ENCODE assay signal across 14 cellular contexts in genomic region chr1:201426395-201427310, GRCh38. TPM values are rescaled to one million over a fixed set of nuclear protein-coding genes. Genes with fewer than 3 reads are reported as not detected.
DNase-seq lines count a peak whose midpoint lies in the region; ATAC-seq, FAIRE-seq and TF ChIP-seq lines count a peak whose summit lies in the region.
"Had no signal": no experiment of that assay in that cellular context is flagged by ENCODE, and none has a peak within 500 bp of the region (broad histone marks: within the 10 kb centered on the region; RNA-seq: fewer than 3 reads in every experiment).

No MANE protein-coding gene starts in this region.

- H3K18ac ChIP-seq in H1 (ENCODE audit: extremely low read depth, low read length), result no peak overlapping the region

- no peak overlapping the region for H2BK120ac ChIP-seq in H1 (replicated peaks; ENCODE audit: low read depth, low read length)

- CTCF ChIA-PET in H1 (lab: Charles Lee; ENCODE audit: partially characterized antibody), result interaction anchor here (1.0 to 4.3 kb wide), 8 partner anchors 9 to 131 kb away, joined by 3 to 19 read pairs (median 6); no protein-coding TSS in a partner anchor

- no peak for TF ChIP-seq EP300 in H1 (IDR thresholded peaks at IDR 0.05; ENCODE audit: borderline replicate concordance in 1 of 2, low read depth in 2 of 2, low read length in 2 of 2)

- FAIRE-seq in H1 (lab: Jason Lieb, UNC) (no peak), RCC 7860 (lab: Jason Lieb, UNC) (no peak)

- H3K4ac ChIP-seq in H1 (replicated peaks; ENCODE audit: insufficient read length, low read depth, low read length), result no peak overlapping the region

- no peak overlapping the region for H2BK15ac ChIP-seq in H1 (ENCODE audit: low read length)

- no peak overlapping the region for H3K4me3 ChIP-seq in H1 (ENCODE audit: extremely low read depth in 1 of 4, insufficient read depth in 2 of 4, low read depth in 3 of 4, low read length in 4 of 4)
- H3K4me3 ChIP-seq: GM23248 had no signal

- TF ChIP-seq CTCF in H1 (IDR thresholded peaks at IDR 0.05; ENCODE audit: control extremely low read depth in 1 of 3, insufficient read depth in 1 of 3, low read depth in 1 of 3, low read length in 3 of 3), result no peak

- H2BK20ac ChIP-seq in H1 (ENCODE audit: low read length), result no peak overlapping the region

- WGBS in H1 (ENCODE audit: extremely low coverage in 1 of 2, insufficient coverage in 1 of 2, insufficient read length in 1 of 2, insufficient replicate concordance in 2 of 2, low coverage in 1 of 2, low lambda C conversion rate in 2 of 2, missing lambda C conversion rate in 1 of 2), 2 experiments, result 89% methylated on average over 14 of the region's 17 CpGs; no CpG with 5 or more reads in 1 of the 2 experiments

- no peak overlapping the region for H3K14ac ChIP-seq in H1 (ENCODE audit: insufficient read length)

- no peak for TF ChIP-seq RAD21 in H1 (IDR thresholded peaks at IDR 0.05 in 1 of 2, conservative IDR thresholded peaks at IDR 0.05 in 1 of 2; ENCODE audit: low read depth in 2 of 2, low read length in 2 of 2)

- H3K9me3 ChIP-seq in H1 (ENCODE audit: insufficient read depth in 2 of 2, low read depth in 1 of 2, low read length in 1 of 2), result no peaks in the 10 kb centered on the region; a peak in 1 of 4 replicates

- POLR2A ChIA-PET in H1 (lab: Charles Lee; ENCODE audit: partially characterized antibody), result interaction anchor here (1.5 kb wide), 1 partner anchor 26 kb away, joined by 5 read pairs; no protein-coding TSS in a partner anchor

- no peak overlapping the region for H2BK5ac ChIP-seq in H1 (ENCODE audit: low read depth, low read length)

- no peak overlapping the region for H3K56ac ChIP-seq in H1 (replicated peaks; ENCODE audit: insufficient read length, low read depth, low read length)

- no peaks in the 10 kb centered on the region for H3K79me2 ChIP-seq in H1 (ENCODE audit: control insufficient read depth in 1 of 2, insufficient read depth in 2 of 2, low read length in 2 of 2)

- no peak for TF ChIP-seq POLR2A in H1 (IDR thresholded peaks at IDR 0.05; ENCODE audit: control extremely low read depth in 1 of 2, low read depth in 2 of 2, low read length in 2 of 2)

- H3K4me2 ChIP-seq in H1 (ENCODE audit: insufficient read depth in 1 of 2, low read depth in 2 of 2, low read length in 2 of 2), result no peak overlapping the region

- H2AFZ ChIP-seq in H1 (ENCODE audit: low read length), result no peak overlapping the region
- H2AFZ ChIP-seq: GM23248 had no signal

- no peak overlapping the region for H2BK12ac ChIP-seq in H1 (ENCODE audit: low read depth, low read length)

- H3K9ac ChIP-seq in H1 (replicated peaks in 1 of 4; ENCODE audit: extremely low read depth in 1 of 4, low read depth in 3 of 4, low read length in 3 of 4), result no peak overlapping the region
- H3K9ac ChIP-seq: GM23248 had no signal

- no peaks in the 10 kb centered on the region for H3K36me3 ChIP-seq in H1 (ENCODE audit: control insufficient read depth in 2 of 4, insufficient read depth in 4 of 4, low read length in 3 of 4)

- DNase-seq in NCI-H2107 treated with DMSO at 0.1 percent for 48 hours (lab: John Stamatoyannopoulos, UW; ENCODE audit: unreplicated experiment), result peak; percentile 15
- DNase-seq in NCI-H2107 (lab: John Stamatoyannopoulos, UW), result no peak
- peak; percentile 23 for DNase-seq in NCI-H446 treated with DMSO at 0.1 percent for 48 hours (lab: John Stamatoyannopoulos, UW)
- no peak for DNase-seq in H1 (ENCODE audit: low read depth in 1 of 2, low spot score in 2 of 2)
- DNase-seq in retina, result peak; percentile 50
- no peak for DNase-seq in RCC 7860 (ENCODE audit: low spot score)
- DNase-seq: GM23248, hippocampal formation, KBM-7, NCI-H187 treated with DMSO at 0.1 percent for 48 hours had no signal

- H3K23me2 ChIP-seq in H1 (ENCODE audit: low read depth, low read length), result no peaks in the 10 kb centered on the region; the same call in 1 of the 2 replicates

- H4K20me1 ChIP-seq in H1 (replicated peaks in 1 of 2; ENCODE audit: control insufficient read depth in 1 of 2, insufficient read depth in 2 of 2, low read length in 2 of 2), result no peaks in the 10 kb centered on the region

- no peak overlapping the region for H3K27ac ChIP-seq in H1 (ENCODE audit: low read depth, low read length)
- H3K27ac ChIP-seq: 22Rv1, GM23248 had no signal

- no peak overlapping the region for H4K5ac ChIP-seq in H1 (ENCODE audit: insufficient read length, low read depth, low read length)

- no peak overlapping the region for H3K23ac ChIP-seq in H1 (ENCODE audit: insufficient read length)

- H4K91ac ChIP-seq in H1 (replicated peaks; ENCODE audit: insufficient read length, low read length), result no peak overlapping the region

- no peak for ATAC-seq in GM18519 (IDR thresholded peaks at IDR 0.05; ENCODE audit: low FRiP score, unreplicated experiment)
- ATAC-seq in GM21526 (IDR thresholded peaks at IDR 0.05; ENCODE audit: low FRiP score, unreplicated experiment), result no peak
- ATAC-seq: sciatic nerve had no signal

- H3K4me1 ChIP-seq in H1 (replicated peaks in 1 of 4; ENCODE audit: control insufficient read depth in 3 of 4, insufficient read depth in 4 of 4, low read length in 3 of 4), result peaks cover 0 to 2% (median 0%) of the 10 kb centered on the region in 4 experiments; a peak in 1 of 7 replicates

- H2AK5ac ChIP-seq in H1 (ENCODE audit: low read depth, low read length), result no peak overlapping the region

- no peaks in the 10 kb centered on the region for H3K27me3 ChIP-seq in H1 (replicated peaks in 1 of 4; ENCODE audit: control insufficient read depth in 3 of 4, extremely low read depth in 1 of 4, insufficient read depth in 3 of 4, low read length in 3 of 4)

- H4K8ac ChIP-seq in H1 (ENCODE audit: extremely low read depth, insufficient read depth, low read length), result no peak overlapping the region

- no peaks in the 10 kb centered on the region for H3K79me1 ChIP-seq in H1 (ENCODE audit: low read depth, low read length)

RNA-seq across cellular contexts. Expression of gene TNNI1, which starts 5.1 kb away (rescaled TPM):
- total RNA-seq in H1 (2021; fragmentation: NEBNext Ultra II Directional; extraction: Animal tissue kit (Norgen Biotek cat#: 25700)), result 0.29 and 0.50 TPM in 2 replicates
- polyA plus RNA-seq in H1 (2011; rRNA removed), result 0.46 and 1.0 TPM in 2 replicates
- 1.5 TPM for polyA plus RNA-seq in H1 (2011; cell fraction: cytosol; rRNA removed)
- polyA plus RNA-seq in H1 (2011; cell fraction: nucleus; rRNA removed), result 0.81 TPM
- polyA plus RNA-seq in H1 (2012, experiment 1 of 2), result 0.54 to 1.4 TPM (median 1.1 TPM) in 4 replicates
- 0.97 TPM for polyA plus RNA-seq in H1 (2012, experiment 2 of 2)
- polyA plus RNA-seq in H1 (2013, experiment 1 of 2), result 0.18 TPM
- polyA plus RNA-seq in H1 (2013, experiment 2 of 2), result 0.20 TPM
- polyA minus RNA-seq in H1 (2011; rRNA and poly(A)+ RNA removed), result 0.28 and 0.34 TPM in 2 replicates
- polyA minus RNA-seq in H1 (2011; cell fraction: cytosol; rRNA and poly(A)+ RNA removed), result not detected
- not detected for polyA minus RNA-seq in H1 (2011; cell fraction: nucleus; rRNA and poly(A)+ RNA removed)
- total RNA-seq: GM23248 had no signal

RNA-seq across cellular contexts. Expression of gene LAD1, which starts 27.5 kb away (rescaled TPM):
- 30.5 and 32.8 TPM in 2 replicates for total RNA-seq in H1 (2021; fragmentation: NEBNext Ultra II Directional; extraction: Animal tissue kit (Norgen Biotek cat#: 25700))
- 9.3 and 12.4 TPM in 2 replicates for polyA plus RNA-seq in H1 (2011; rRNA removed)
- polyA plus RNA-seq in H1 (2011; cell fraction: cytosol; rRNA removed), result 9.9 TPM
- polyA plus RNA-seq in H1 (2011; cell fraction: nucleus; rRNA removed), result 16.3 TPM
- 17.1 to 22.3 TPM (median 20.0 TPM) in 4 replicates for polyA plus RNA-seq in H1 (2012, experiment 1 of 2)
- polyA plus RNA-seq in H1 (2012, experiment 2 of 2), result 21.6 TPM
- 20.5 TPM for polyA plus RNA-seq in H1 (2013, experiment 1 of 2)
- 20.2 TPM for polyA plus RNA-seq in H1 (2013, experiment 2 of 2)
- polyA minus RNA-seq in H1 (2011; rRNA and poly(A)+ RNA removed), result 7.7 and 10.7 TPM in 2 replicates
- 8.4 TPM for polyA minus RNA-seq in H1 (2011; cell fraction: cytosol; rRNA and poly(A)+ RNA removed)
- 13.1 TPM for polyA minus RNA-seq in H1 (2011; cell fraction: nucleus; rRNA and poly(A)+ RNA removed)
- total RNA-seq: GM23248 had no signal
- polyA plus RNA-seq: GM23248 had no signal

RNA-seq across cellular contexts. Expression of gene PHLDA3, which starts 42.3 kb away (rescaled TPM):
- total RNA-seq in H1 (2021; fragmentation: NEBNext Ultra II Directional; extraction: Animal tissue kit (Norgen Biotek cat#: 25700)), result 27.5 and 27.7 TPM in 2 replicates
- 25.5 and 42.8 TPM in 2 replicates for polyA plus RNA-seq in H1 (2011; rRNA removed)
- 54.2 TPM for polyA plus RNA-seq in H1 (2011; cell fraction: cytosol; rRNA removed)
- polyA plus RNA-seq in H1 (2011; cell fraction: nucleus; rRNA removed), result 49.9 TPM
- 20.2 to 38.8 TPM (median 34.1 TPM) in 4 replicates for polyA plus RNA-seq in H1 (2012, experiment 1 of 2)
- polyA plus RNA-seq in H1 (2012, experiment 2 of 2), result 27.9 TPM
- polyA plus RNA-seq in H1 (2013, experiment 1 of 2), result 10.0 TPM
- polyA plus RNA-seq in H1 (2013, experiment 2 of 2), result 11.0 TPM
- 10.2 and 11.8 TPM in 2 replicates for polyA minus RNA-seq in H1 (2011; rRNA and poly(A)+ RNA removed)
- 26.1 TPM for polyA minus RNA-seq in H1 (2011; cell fraction: cytosol; rRNA and poly(A)+ RNA removed)
- polyA minus RNA-seq in H1 (2011; cell fraction: nucleus; rRNA and poly(A)+ RNA removed), result 40.8 TPM

RNA-seq across cellular contexts. Expression of gene TNNT2, which starts 49.2 kb away (rescaled TPM):
- total RNA-seq in H1 (2021; fragmentation: NEBNext Ultra II Directional; extraction: Animal tissue kit (Norgen Biotek cat#: 25700)), result 21.0 and 22.6 TPM in 2 replicates
- polyA plus RNA-seq in H1 (2011; rRNA removed), result 3.1 and 5.3 TPM in 2 replicates
- 13.9 TPM for polyA plus RNA-seq in H1 (2011; cell fraction: cytosol; rRNA removed)
- polyA plus RNA-seq in H1 (2011; cell fraction: nucleus; rRNA removed), result 21.3 TPM
- 14.8 to 17.7 TPM (median 16.7 TPM) in 4 replicates for polyA plus RNA-seq in H1 (2012, experiment 1 of 2)
- polyA plus RNA-seq in H1 (2012, experiment 2 of 2), result 4.4 TPM
- 15.5 TPM for polyA plus RNA-seq in H1 (2013, experiment 1 of 2)
- 14.1 TPM for polyA plus RNA-seq in H1 (2013, experiment 2 of 2)
- polyA minus RNA-seq in H1 (2011; rRNA and poly(A)+ RNA removed), result 5.8 and 8.4 TPM in 2 replicates
- polyA minus RNA-seq in H1 (2011; cell fraction: cytosol; rRNA and poly(A)+ RNA removed), result 7.2 TPM
- polyA minus RNA-seq in H1 (2011; cell fraction: nucleus; rRNA and poly(A)+ RNA removed), result 13.0 TPM
- total RNA-seq: GM23248 had no signal
- polyA plus RNA-seq: GM23248 had no signal

Comparison
In these comparisons a context has a peak if more than half of its experiments do, and no peak if none do; other contexts are left out.
1. DNase-seq: peak in NCI-H2107 treated with DMSO at 0.1 percent for 48 hours (single experiment), NCI-H446 treated with DMSO at 0.1 percent for 48 hours (single experiment) and retina (single experiment); none in NCI-H2107 (single experiment), H1 (0 of 2) and RCC 7860 (single experiment).